Comparison of ENCODE assay signal across 1 cellular context in genomic region chr14:60648934-60649814, GRCh38.
TF ChIP-seq lines count a peak whose summit lies in the region.

SIX1 (minus strand) TSS chr14:60649477; CDS start chr14:60649189, 288 bp downstream.

TF ChIP-seq in WTC11, 78 proteins besides CTCF, POLR2A, EP300 and RAD21 (continued from another document):
- TF ChIP-seq ARID4B (CRISPR knock-in tag; IDR thresholded peaks at IDR 0.05; ENCODE audit: borderline replicate concordance), result peak; percentile 46; the same call in 1 of the 2 replicates
- TF ChIP-seq ZNF232 (CRISPR knock-in tag; IDR thresholded peaks at IDR 0.05), result no peak
- peak; percentile 95 for TF ChIP-seq NFYB (CRISPR knock-in tag; conservative IDR thresholded peaks at IDR 0.05; ENCODE audit: low read depth)
- no peak for TF ChIP-seq FOXJ3 (CRISPR knock-in tag; IDR thresholded peaks at IDR 0.05; ENCODE audit: borderline replicate concordance)
- no peak for TF ChIP-seq SMAD4 (CRISPR knock-in tag; IDR thresholded peaks at IDR 0.05)
- TF ChIP-seq ZNF263 (CRISPR knock-in tag; IDR thresholded peaks at IDR 0.05; ENCODE audit: low read depth), result no peak
- TF ChIP-seq HMGXB4 (CRISPR knock-in tag; IDR thresholded peaks at IDR 0.05), result 0 out of 2 replicates have a peak, but pooled peaks have one; percentile 12
- TF ChIP-seq SP1 (CRISPR knock-in tag; conservative IDR thresholded peaks at IDR 0.05), result peak; percentile 26; the same call in 1 of the 2 replicates
- no peak for TF ChIP-seq ETV6 (CRISPR knock-in tag; IDR thresholded peaks at IDR 0.05)
- no peak for TF ChIP-seq ERG (CRISPR knock-in tag; IDR thresholded peaks at IDR 0.05)
- peak; percentile 66; the same call in 1 of the 2 replicates for TF ChIP-seq ZNF423 (CRISPR knock-in tag; IDR thresholded peaks at IDR 0.05)
- no peak for TF ChIP-seq TEAD1 (CRISPR knock-in tag; IDR thresholded peaks at IDR 0.05)
